ENCODE assay signal across 8 cellular contexts in the genomic region with DNA sequence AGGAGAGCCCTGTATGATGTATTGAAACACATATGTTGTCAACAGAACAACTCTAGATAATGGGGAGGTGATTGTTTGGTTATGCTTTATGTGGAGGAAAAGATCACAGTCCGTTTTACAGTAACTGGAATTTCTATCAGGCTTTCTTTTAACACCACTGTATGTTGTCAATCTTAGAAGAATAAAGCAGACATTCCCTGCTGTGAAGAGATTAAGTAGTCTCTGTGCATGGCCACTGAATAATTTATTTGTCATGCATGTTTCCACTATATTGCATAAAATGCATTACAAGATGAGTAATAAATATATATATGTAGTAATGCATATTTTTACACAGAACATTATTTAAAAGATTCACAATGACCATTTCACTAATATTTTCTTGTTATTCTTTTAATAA.
"Had no signal": no experiment of that assay in that cellular context is flagged by ENCODE, and none has a peak within 500 bp of the region (broad histone marks: within the 10 kb centered on the region; RNA-seq: fewer than 3 reads in every experiment).

No MANE protein-coding gene starts in this region.

- H3K9ac ChIP-seq: GM23248 had no signal

- H3K9me3 ChIP-seq: HAP-1 had no signal

- H2AFZ ChIP-seq: GM23248 had no signal

- H3K4me1 ChIP-seq: HAP-1 had no signal

- H3K4me3 ChIP-seq: GM23248, HAP-1, K562 had no signal

- H3K27ac ChIP-seq: GM23248, HL-60 had no signal

- DNase-seq: GM23248, GOT3, H7, IMR-90, KG1 had no signal

- H3K36me3 ChIP-seq: HAP-1 had no signal

- ATAC-seq: K562 had no signal
